8 cellular contexts compared by ENCODE assay signal in the genomic region with DNA sequence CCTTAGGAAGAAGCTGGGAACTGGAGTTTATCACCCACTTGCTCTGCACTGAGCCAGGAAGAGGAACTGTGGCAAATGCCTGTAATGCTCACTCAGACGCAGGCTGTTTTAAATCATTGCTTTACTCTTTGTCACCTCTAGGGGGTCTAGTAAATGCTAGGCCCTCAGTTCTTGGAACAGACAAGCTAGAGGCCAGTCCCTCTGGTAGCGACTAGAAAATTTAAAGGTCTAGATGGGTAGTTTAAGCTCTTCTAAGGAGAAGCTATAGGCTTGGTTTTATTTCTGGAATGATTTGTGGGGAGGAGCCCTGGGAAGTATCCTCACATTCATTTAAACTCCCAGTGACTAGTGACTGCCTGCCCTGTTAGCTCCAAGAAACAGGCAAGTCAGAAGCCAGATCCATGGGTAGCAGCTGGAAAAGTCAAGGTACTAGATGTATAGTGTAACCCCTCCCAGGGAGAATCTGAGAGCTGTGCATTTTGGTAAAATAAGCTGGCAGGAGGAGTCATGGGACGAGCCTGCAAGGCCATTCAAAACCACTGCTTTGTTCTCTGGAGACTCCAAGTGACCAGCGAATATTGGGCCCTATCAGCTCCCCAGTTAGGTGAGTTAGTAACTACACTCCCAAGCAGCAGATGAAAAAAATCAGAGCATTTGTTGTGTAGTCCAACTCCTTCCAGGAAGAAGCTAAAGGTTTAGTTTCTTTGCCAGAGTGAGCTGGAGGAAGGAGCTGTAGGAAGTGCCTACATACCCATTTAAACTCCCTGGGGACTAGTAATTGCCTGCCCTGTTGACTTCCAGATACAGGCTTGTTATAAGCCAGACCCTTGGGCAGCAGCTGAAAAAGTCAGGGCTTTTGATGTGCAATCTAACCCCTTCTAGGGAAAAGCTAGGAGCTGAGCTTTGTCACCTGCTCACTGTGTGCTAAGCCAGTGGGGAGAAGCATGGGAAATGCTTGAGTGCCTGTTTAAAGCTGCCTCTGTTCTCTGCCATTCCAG.
DNase-seq lines count a peak whose midpoint lies in the region; ATAC-seq and TF ChIP-seq lines count a peak whose summit lies in the region.

No MANE protein-coding gene starts in this region.

- peaks cover 5% of the 10 kb centered on the region; the same call in 1 of the 2 replicates for H3F3A ChIP-seq in MM.1S (ENCODE audit: insufficient read depth, low read length)

- no peak overlapping the region for H3K9ac ChIP-seq in MM.1S (ENCODE audit: low read length)

- DNase-seq in DMS 273 (lab: John Stamatoyannopoulos, UW; ENCODE audit: unreplicated experiment) = peak; percentile 67
- no peak for DNase-seq in DMS 273 treated with DMSO at 0.1 percent for 48 hours (lab: John Stamatoyannopoulos, UW)
- peak; percentile 12 to 18 for DNase-seq in HAP-1 (ENCODE audit: low spot score in 2 of 2)
- DNase-seq in MM.1S = no peak
- DNase-seq in fibroblast of mammary gland (ENCODE audit: low read depth) = peak; percentile 11
- no peak for DNase-seq in left lung
- DNase-seq in activated effector memory CD4-positive, alpha-beta T cell treated with anti-CD3 and anti-CD28 coated beads, Interleukin-2, amount 50 U/mL, for 16 hours = no peak
- no peak for DNase-seq in NCI-H774 (lab: John Stamatoyannopoulos, UW)

- H4K20me1 ChIP-seq in MM.1S (ENCODE audit: insufficient read depth, low read length) = no peaks in the 10 kb centered on the region

- no peaks in the 10 kb centered on the region for H3K79me2 ChIP-seq in MM.1S (ENCODE audit: low read length)

- H3K36me3 ChIP-seq in HAP-1 (replicated peaks) = no peaks in the 10 kb centered on the region
- no peaks in the 10 kb centered on the region for H3K36me3 ChIP-seq in MM.1S (replicated peaks; ENCODE audit: insufficient read depth, low read length)
- no peaks in the 10 kb centered on the region for H3K36me3 ChIP-seq in left lung

- intact Hi-C loops in left lung (cut with DNase I) = no loop called here

- no peaks in the 10 kb centered on the region for H3K9me2 ChIP-seq in MM.1S (replicated peaks; ENCODE audit: insufficient read depth, low read length)

- in situ Hi-C loops in HAP-1 (cut with MboI; ENCODE audit: low sequenced_read_pairs) = no loop called here

- H3K4me1 ChIP-seq in HAP-1 = no peaks in the 10 kb centered on the region
- peaks cover 14% of the 10 kb centered on the region for H3K4me1 ChIP-seq in MM.1S (ENCODE audit: low read length)
- no peaks in the 10 kb centered on the region for H3K4me1 ChIP-seq in left lung

- H3K27ac ChIP-seq in MM.1S (ENCODE audit: low read length) = no peak overlapping the region
- no peak overlapping the region for H3K27ac ChIP-seq in left lung

- TF ChIP-seq CTCF in MM.1S (IDR thresholded peaks at IDR 0.05; ENCODE audit: low read length) (peak; percentile 40), fibroblast of mammary gland (conservative IDR thresholded peaks at IDR 0.05; ENCODE audit: control insufficient read depth, insufficient read depth, low read depth, low read length) (peak; percentile 42), left lung (IDR thresholded peaks at IDR 0.05) (no peak)

- ATAC-seq in left lung = no peak

- no peak overlapping the region for H2AFZ ChIP-seq in MM.1S (ENCODE audit: low read length)

- no peak overlapping the region for H3K4me2 ChIP-seq in MM.1S (ENCODE audit: low read depth, low read length)

- no peaks in the 10 kb centered on the region for H3K27me3 ChIP-seq in HAP-1 (ENCODE audit: low read depth)
- H3K27me3 ChIP-seq in MM.1S (replicated peaks; ENCODE audit: insufficient read depth, low read length) = no peaks in the 10 kb centered on the region
- no peaks in the 10 kb centered on the region for H3K27me3 ChIP-seq in left lung

- H3K4me3 ChIP-seq in HAP-1 (no peak overlapping the region), MM.1S (ENCODE audit: low read length) (no peak overlapping the region), fibroblast of mammary gland (ENCODE audit: control insufficient read depth, low read depth, low read length) (no peak overlapping the region), left lung (no peak overlapping the region)

- H3K9me3 ChIP-seq in HAP-1 = no peaks in the 10 kb centered on the region
- H3K9me3 ChIP-seq in MM.1S (replicated peaks; ENCODE audit: insufficient read depth, low read length) = no peaks in the 10 kb centered on the region
- peaks cover 0 to 15% of the 10 kb centered on the region in 2 donors for H3K9me3 ChIP-seq in left lung

Comparison
In these comparisons a context has a peak if more than half of its experiments do, and no peak if none do; other contexts are left out.
1. DNase-seq: peak in DMS 273 (single experiment), HAP-1 (2 of 2) and fibroblast of mammary gland (single experiment); none in DMS 273 treated with DMSO at 0.1 percent for 48 hours (single experiment), MM.1S (single experiment), left lung (0 of 2), activated effector memory CD4-positive, alpha-beta T cell treated with anti-CD3 and anti-CD28 coated beads, Interleukin-2, amount 50 U/mL, for 16 hours (single experiment) and NCI-H774 (single experiment).
2. CTCF ChIP-seq: peak in MM.1S (single experiment) and fibroblast of mammary gland (single experiment); none in left lung (0 of 2).